9 cellular contexts compared by ENCODE assay signal in the genomic region with DNA sequence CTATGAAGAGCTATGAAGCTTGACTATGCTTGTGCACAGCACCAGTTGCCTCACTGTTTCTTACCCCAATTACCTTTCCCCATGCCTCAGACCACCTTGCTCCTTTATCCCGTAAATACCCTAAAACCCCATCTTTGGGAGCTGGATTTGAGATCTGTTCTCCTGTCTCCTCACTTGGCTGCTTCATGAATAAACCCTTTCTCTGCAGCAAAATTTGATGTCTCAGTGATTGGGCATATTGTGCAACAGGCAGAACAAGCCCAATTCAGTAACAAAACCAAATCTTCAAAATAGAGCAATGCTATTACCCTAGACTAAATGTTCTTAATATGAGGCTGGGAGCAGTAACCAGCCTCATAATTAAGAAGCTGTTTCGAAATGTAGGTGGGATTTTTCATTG.
"Had no signal": no experiment of that assay in that cellular context is flagged by ENCODE, and none has a peak within 500 bp of the region (broad histone marks: within the 10 kb centered on the region; RNA-seq: fewer than 3 reads in every experiment).

No MANE protein-coding gene starts in this region.

- H3K4me3 Mint-ChIP-seq: H9, HFFc6 had no signal

- H2AFZ ChIP-seq: GM23248 had no signal

- H3K36me3 Mint-ChIP-seq: IgD-negative memory B cell had no signal

- FAIRE-seq: H54 had no signal

- H3K27me3 Mint-ChIP-seq: IgD-negative memory B cell had no signal

- H3K9me3 Mint-ChIP-seq: H9, HFFc6, IgD-negative memory B cell had no signal

- H3K4me3 ChIP-seq: GM23248 had no signal

- H3K27ac ChIP-seq: GM23248, HL-60 had no signal

- H3K27ac Mint-ChIP-seq: H9, HFFc6, IgD-negative memory B cell had no signal

- H3K9ac ChIP-seq: GM23248 had no signal

- DNase-seq: GM23248, GOT3, H9, HCEC 1CT, HFFc6, KG1 had no signal
